In genomic region chr11:75344186-75344585, GRCh38 we compare ENCODE assay signal across 1 cellular context.
A peak's percentile ranks its signal among the peaks of the same experiment; 100 is the strongest.
TF ChIP-seq lines count a peak whose summit lies in the region.

No MANE protein-coding gene starts in this region.

TF ChIP-seq in K562, 482 proteins besides CTCF, POLR2A, EP300 and RAD21:
- TF ChIP-seq ZNF586 (CRISPR knock-in tag; conservative IDR thresholded peaks at IDR 0.05): no peak
- TF ChIP-seq ZFP36 (IDR thresholded peaks at IDR 0.05; ENCODE audit: low read depth, low read length, partially characterized antibody): peak; percentile 81
- peak; percentile 93 for TF ChIP-seq NFIC (IDR thresholded peaks at IDR 0.05)
- no peak for TF ChIP-seq COPS2 (conservative IDR thresholded peaks at IDR 0.05)
- TF ChIP-seq BDP1 (IDR thresholded peaks at IDR 0.05; ENCODE audit: insufficient read depth, insufficient read length): no peak
- no peak for TF ChIP-seq CHD2 (IDR thresholded peaks at IDR 0.05; ENCODE audit: low read depth, low read length)
- no peak for TF ChIP-seq CBX5 (IDR thresholded peaks at IDR 0.05; ENCODE audit: borderline replicate concordance, low read depth)
- TF ChIP-seq NFIX (CRISPR knock-in tag; IDR thresholded peaks at IDR 0.05; ENCODE audit: low read depth): peak; percentile 32; the same call in 1 of the 2 replicates
- no peak for TF ChIP-seq RFX1 (IDR thresholded peaks at IDR 0.05)
- TF ChIP-seq POU5F1 (IDR thresholded peaks at IDR 0.05; ENCODE audit: borderline replicate concordance, low read depth, low read length, partially characterized antibody): no peak
- TF ChIP-seq, protein P1, sequence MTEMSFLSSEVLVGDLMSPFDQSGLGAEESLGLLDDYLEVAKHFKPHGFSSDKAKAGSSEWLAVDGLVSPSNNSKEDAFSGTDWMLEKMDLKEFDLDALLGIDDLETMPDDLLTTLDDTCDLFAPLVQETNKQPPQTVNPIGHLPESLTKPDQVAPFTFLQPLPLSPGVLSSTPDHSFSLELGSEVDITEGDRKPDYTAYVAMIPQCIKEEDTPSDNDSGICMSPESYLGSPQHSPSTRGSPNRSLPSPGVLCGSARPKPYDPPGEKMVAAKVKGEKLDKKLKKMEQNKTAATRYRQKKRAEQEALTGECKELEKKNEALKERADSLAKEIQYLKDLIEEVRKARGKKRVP (CRISPR knock-in tag; IDR thresholded peaks at IDR 0.05): no peak
- no peak for TF ChIP-seq MEF2A (IDR thresholded peaks at IDR 0.05; ENCODE audit: control insufficient read depth, low read depth, low read length)
- no peak for TF ChIP-seq FOSL1 (tag; conservative IDR thresholded peaks at IDR 0.05)
- TF ChIP-seq PHTF2 (CRISPR knock-in tag; IDR thresholded peaks at IDR 0.05): no peak
- TF ChIP-seq KDM2B (CRISPR knock-in tag; IDR thresholded peaks at IDR 0.05): no peak
- TF ChIP-seq RBM25 (IDR thresholded peaks at IDR 0.05; ENCODE audit: low read depth, low read length, severe bottlenecking): peak; percentile 52
- TF ChIP-seq NR2C1 (IDR thresholded peaks at IDR 0.05): no peak
- no peak for TF ChIP-seq NR2C1 (tag; IDR thresholded peaks at IDR 0.05)
- TF ChIP-seq JUNB (CRISPR knock-in tag; conservative IDR thresholded peaks at IDR 0.05): no peak
- TF ChIP-seq KDM1A (IDR thresholded peaks at IDR 0.05): peak in 1 of 2 experiments; percentile 56; a peak in 3 of 4 replicates
- TF ChIP-seq, protein P2, sequence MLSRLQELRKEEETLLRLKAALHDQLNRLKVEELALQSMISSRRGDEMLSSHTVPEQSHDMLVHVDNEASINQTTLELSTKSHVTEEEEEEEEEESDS (CRISPR knock-in tag; IDR thresholded peaks at IDR 0.05): no peak
- no peak for TF ChIP-seq NFATC3 (IDR thresholded peaks at IDR 0.05)
- no peak for TF ChIP-seq ZNF134 (CRISPR knock-in tag; conservative IDR thresholded peaks at IDR 0.05)
- TF ChIP-seq ZNF740 (CRISPR knock-in tag; IDR thresholded peaks at IDR 0.05): no peak
- TF ChIP-seq ZNF740 (tag; IDR thresholded peaks at IDR 0.05): no peak
- TF ChIP-seq ZNF77 (CRISPR knock-in tag; IDR thresholded peaks at IDR 0.05): no peak
- TF ChIP-seq POLR2G (IDR thresholded peaks at IDR 0.05; ENCODE audit: low read depth, low read length): no peak
- no peak for TF ChIP-seq ZBTB1 (CRISPR knock-in tag; IDR thresholded peaks at IDR 0.05; ENCODE audit: borderline replicate concordance, low read depth)
- TF ChIP-seq ZSCAN29 (IDR thresholded peaks at IDR 0.05): no peak
- TF ChIP-seq E2F4 (CRISPR knock-in tag; IDR thresholded peaks at IDR 0.05; ENCODE audit: low read depth): no peak
- peak; percentile 61; the same call in 1 of the 2 replicates for TF ChIP-seq BCOR (IDR thresholded peaks at IDR 0.05)
- TF ChIP-seq ZNF280A (IDR thresholded peaks at IDR 0.05; ENCODE audit: low read depth, partially characterized antibody): no peak
- TF ChIP-seq L3MBTL2 (IDR thresholded peaks at IDR 0.05): no peak
- TF ChIP-seq TRIM25 (IDR thresholded peaks at IDR 0.05; ENCODE audit: borderline replicate concordance): no peak
- TF ChIP-seq SMARCE1 (IDR thresholded peaks at IDR 0.05): no peak
- TF ChIP-seq ZNF282 (CRISPR knock-in tag; IDR thresholded peaks at IDR 0.05): no peak
- TF ChIP-seq, protein P3, sequence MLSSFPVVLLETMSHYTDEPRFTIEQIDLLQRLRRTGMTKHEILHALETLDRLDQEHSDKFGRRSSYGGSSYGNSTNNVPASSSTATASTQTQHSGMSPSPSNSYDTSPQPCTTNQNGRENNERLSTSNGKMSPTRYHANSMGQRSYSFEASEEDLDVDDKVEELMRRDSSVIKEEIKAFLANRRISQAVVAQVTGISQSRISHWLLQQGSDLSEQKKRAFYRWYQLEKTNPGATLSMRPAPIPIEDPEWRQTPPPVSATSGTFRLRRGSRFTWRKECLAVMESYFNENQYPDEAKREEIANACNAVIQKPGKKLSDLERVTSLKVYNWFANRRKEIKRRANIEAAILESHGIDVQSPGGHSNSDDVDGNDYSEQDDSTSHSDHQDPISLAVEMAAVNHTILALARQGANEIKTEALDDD (IDR thresholded peaks at IDR 0.05): no peak
- no peak for TF ChIP-seq ZC3H8 (IDR thresholded peaks at IDR 0.05)
- TF ChIP-seq, protein P4, sequence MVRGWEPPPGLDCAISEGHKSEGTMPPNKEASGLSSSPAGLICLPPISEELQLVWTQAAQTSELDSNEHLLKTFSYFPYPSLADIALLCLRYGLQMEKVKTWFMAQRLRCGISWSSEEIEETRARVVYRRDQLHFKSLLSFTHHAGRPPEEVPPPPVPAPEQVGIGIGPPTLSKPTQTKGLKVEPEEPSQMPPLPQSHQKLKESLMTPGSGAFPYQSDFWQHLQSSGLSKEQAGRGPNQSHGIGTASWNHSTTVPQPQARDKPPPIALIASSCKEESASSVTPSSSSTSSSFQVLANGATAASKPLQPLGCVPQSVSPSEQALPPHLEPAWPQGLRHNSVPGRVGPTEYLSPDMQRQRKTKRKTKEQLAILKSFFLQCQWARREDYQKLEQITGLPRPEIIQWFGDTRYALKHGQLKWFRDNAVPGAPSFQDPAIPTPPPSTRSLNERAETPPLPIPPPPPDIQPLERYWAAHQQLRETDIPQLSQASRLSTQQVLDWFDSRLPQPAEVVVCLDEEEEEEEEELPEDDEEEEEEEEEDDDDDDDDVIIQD (CRISPR knock-in tag; IDR thresholded peaks at IDR 0.05): no peak
- TF ChIP-seq SOX6 (IDR thresholded peaks at IDR 0.05): no peak
- no peak for TF ChIP-seq CBX8 (IDR thresholded peaks at IDR 0.05; ENCODE audit: borderline replicate concordance, extremely low read depth, low read depth, low read length, poor library complexity, severe bottlenecking)
- TF ChIP-seq BRD9 (IDR thresholded peaks at IDR 0.05; ENCODE audit: low read depth, partially characterized antibody): no peak
- TF ChIP-seq IRF9 (tag; IDR thresholded peaks at IDR 0.05): no peak
- TF ChIP-seq ZBED1 (IDR thresholded peaks at IDR 0.05): no peak
- no peak for TF ChIP-seq RUNX1 (IDR thresholded peaks at IDR 0.05; ENCODE audit: low read depth)
- no peak for TF ChIP-seq ZNF699 (CRISPR knock-in tag; IDR thresholded peaks at IDR 0.05; ENCODE audit: insufficient replicate concordance)
- no peak for TF ChIP-seq SRSF7 (optimal IDR thresholded peaks at IDR 0.05; ENCODE audit: low read depth, low read length)
- TF ChIP-seq SIX5 (IDR thresholded peaks at IDR 0.05; ENCODE audit: borderline replicate concordance in 1 of 2, insufficient read depth in 1 of 2, low read depth in 1 of 2, low read length in 2 of 2): no peak
- TF ChIP-seq MNT (conservative IDR thresholded peaks at IDR 0.05): no peak
- no peak for TF ChIP-seq BRD4 (IDR thresholded peaks at IDR 0.05)
- TF ChIP-seq TRIM24 (IDR thresholded peaks at IDR 0.05): no peak
- no peak for TF ChIP-seq ZNF347 (CRISPR knock-in tag; IDR thresholded peaks at IDR 0.05; ENCODE audit: low read depth)
- TF ChIP-seq ZBTB43 (CRISPR knock-in tag; IDR thresholded peaks at IDR 0.05): no peak
- TF ChIP-seq E2F8 (IDR thresholded peaks at IDR 0.05; ENCODE audit: low read depth, partially characterized antibody): no peak
- TF ChIP-seq RBBP5 (IDR thresholded peaks at IDR 0.05; ENCODE audit: borderline replicate concordance, insufficient read depth, low read length, poor library complexity, severe bottlenecking): no peak
- no peak for TF ChIP-seq TEAD2 (tag; IDR thresholded peaks at IDR 0.05)
